14 cellular contexts compared by ENCODE assay signal in the genomic region with DNA sequence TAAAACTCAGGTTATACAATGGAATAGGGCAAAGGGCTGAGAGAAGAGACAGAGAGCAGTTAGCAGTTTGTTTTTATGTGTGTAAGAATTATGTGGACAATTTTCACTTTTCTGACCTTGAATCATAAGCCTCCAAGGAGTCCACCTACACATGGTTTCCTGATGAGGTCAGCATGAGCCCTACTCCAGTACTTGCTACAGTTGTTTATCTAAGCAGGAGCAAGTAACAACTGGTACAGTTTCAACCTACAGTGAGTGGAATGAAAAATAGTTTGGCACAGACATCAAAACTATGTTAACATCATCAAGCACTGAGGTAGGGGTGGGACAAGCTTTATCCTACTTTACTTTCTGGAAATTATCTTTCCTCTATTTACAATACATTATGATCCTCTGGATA.
DNase-seq lines count a peak whose midpoint lies in the region; ATAC-seq and TF ChIP-seq lines count a peak whose summit lies in the region.
"Had no signal": no experiment of that assay in that cellular context is flagged by ENCODE, and none has a peak within 500 bp of the region (broad histone marks: within the 10 kb centered on the region; RNA-seq: fewer than 3 reads in every experiment).

No MANE protein-coding gene starts in this region.

- H3K9me3 ChIP-seq in mammary epithelial cell (replicated peaks; ENCODE audit: insufficient read depth, low read length), result peaks cover 4% of the 10 kb centered on the region
- H3K9me3 ChIP-seq: prostate gland, vagina had no signal

- in situ Hi-C loops in mammary epithelial cell (cut with MboI; ENCODE audit: low sequenced_read_pairs in 2 of 2), result loop anchor here in 1 of 2 donors (10.0 kb wide), 1 partner anchor 124 kb away; no protein-coding TSS in a partner anchor

- no peaks in the 10 kb centered on the region; the same call in 1 of the 2 replicates for H3K27me3 Mint-ChIP-seq in HFFc6 (ENCODE audit: insufficient read depth)

- H3K36me3 ChIP-seq in mammary epithelial cell (ENCODE audit: insufficient read depth, low read length), result no peaks in the 10 kb centered on the region
- H3K36me3 ChIP-seq: prostate gland, vagina had no signal

- intact Hi-C loops in mammary epithelial cell (cut with micrococcal nuclease), result loop anchor here (5.0 to 10.0 kb wide), 2 partner anchors 442 to 804 kb away; a partner anchor contains a TSS

- H3K4me2 ChIP-seq in mammary epithelial cell (ENCODE audit: insufficient read depth, low read depth, low read length), result peak overlapping the region; percentile 44

- peak; percentile 65 for DNase-seq in A172 (ENCODE audit: low spot score)
- DNase-seq in HFFc6, result peak; percentile 31
- DNase-seq in mammary epithelial cell, result peak; percentile 95
- DNase-seq in kidney glomerular epithelial cell (lab: John Stamatoyannopoulos, UW), result peak; percentile 83
- no peak for DNase-seq in SW 1271 (lab: John Stamatoyannopoulos, UW)
- DNase-seq in cerebellar cortex (ENCODE audit: low spot score), result no peak
- DNase-seq: AML-193; aorta; NCI-H1092 treated with DMSO at 0.1 percent for 48 hours; stimulated activated CD4-positive, alpha-beta T cell treated with anti-CD3 and anti-CD28 coated beads, Interleukin-1b, Interleukin-23, amount 100 ng/mL, for 48 hours had no signal

- H3K27ac ChIP-seq in mammary epithelial cell (ENCODE audit: insufficient read depth, low read depth, low read length), result peak overlapping the region; percentile 67
- H3K27ac ChIP-seq: prostate gland, vagina had no signal

- no peaks in the 10 kb centered on the region for H3K79me2 ChIP-seq in mammary epithelial cell (ENCODE audit: insufficient read depth, low read length)

- H3K9ac ChIP-seq in mammary epithelial cell (ENCODE audit: insufficient read depth, low read length), result no peak overlapping the region

- ATAC-seq in SK-N-SH treated with all-trans-retinoic acid at 6 μM for 48 hours (no peak), HG02981 (IDR thresholded peaks at IDR 0.05; ENCODE audit: unreplicated experiment) (no peak)

- no TSS peak for BruUV-seq in mammary epithelial cell (replicated peaks; lab: Mats Ljungman, UMichigan)

- H3K4me3 ChIP-seq in mammary epithelial cell (replicated peaks in 1 of 3; ENCODE audit: insufficient read depth in 1 of 3, low read depth in 2 of 3, low read length in 3 of 3), result no peak overlapping the region
- H3K4me3 ChIP-seq: prostate gland, vagina had no signal

- peaks cover 44% of the 10 kb centered on the region for H3K4me1 ChIP-seq in mammary epithelial cell (ENCODE audit: insufficient read depth, low read length)
- H3K4me1 ChIP-seq: prostate gland had no signal

- H3K36me3 Mint-ChIP-seq in HFFc6 (ENCODE audit: low read depth), result peaks cover 1% of the 10 kb centered on the region

- H3K4me1 Mint-ChIP-seq in HFFc6 (ENCODE audit: low read depth), result peaks cover 58% of the 10 kb centered on the region

- TF ChIP-seq CTCF in HFFc6 (IDR thresholded peaks at IDR 0.05) (no peak), mammary epithelial cell (conservative IDR thresholded peaks at IDR 0.05 in 1 of 2, IDR thresholded peaks at IDR 0.05 in 1 of 2; ENCODE audit: extremely low read depth in 1 of 2, insufficient read depth in 1 of 2, low read depth in 1 of 2, low read length in 2 of 2) (no peak)

- no peak overlapping the region for H3K4me3 Mint-ChIP-seq in HFFc6

- no peak overlapping the region for H3K27ac Mint-ChIP-seq in HFFc6

- H2AFZ ChIP-seq in mammary epithelial cell (ENCODE audit: low read depth, low read length), result no peak overlapping the region

- H3K27me3 ChIP-seq in mammary epithelial cell (ENCODE audit: insufficient read depth, low read length), result no peaks in the 10 kb centered on the region
- H3K27me3 ChIP-seq: vagina had no signal

- H3K9me3 Mint-ChIP-seq in HFFc6, result peaks cover 6% of the 10 kb centered on the region

- no peaks in the 10 kb centered on the region for H4K20me1 ChIP-seq in mammary epithelial cell (ENCODE audit: insufficient read depth, low read length)

- dilution Hi-C loops in mammary epithelial cell (cut with HindIII; ENCODE audit: low sequenced_read_pairs), result no loop called here

- CTCF ChIA-PET in mammary epithelial cell (lab: Charles Lee; ENCODE audit: low non-redundant PET), result no interaction called here

TF ChIP-seq in SK-N-SH treated with all-trans-retinoic acid at 6 μM for 48 hours, 23 proteins besides CTCF, POLR2A, EP300 and RAD21:
- TF ChIP-seq TOX (CRISPR knock-in tag; IDR thresholded peaks at IDR 0.05; ENCODE audit: borderline replicate concordance), result no peak
- TF ChIP-seq TCF4 (CRISPR knock-in tag; IDR thresholded peaks at IDR 0.05; ENCODE audit: borderline replicate concordance), result no peak
- TF ChIP-seq, protein P1, sequence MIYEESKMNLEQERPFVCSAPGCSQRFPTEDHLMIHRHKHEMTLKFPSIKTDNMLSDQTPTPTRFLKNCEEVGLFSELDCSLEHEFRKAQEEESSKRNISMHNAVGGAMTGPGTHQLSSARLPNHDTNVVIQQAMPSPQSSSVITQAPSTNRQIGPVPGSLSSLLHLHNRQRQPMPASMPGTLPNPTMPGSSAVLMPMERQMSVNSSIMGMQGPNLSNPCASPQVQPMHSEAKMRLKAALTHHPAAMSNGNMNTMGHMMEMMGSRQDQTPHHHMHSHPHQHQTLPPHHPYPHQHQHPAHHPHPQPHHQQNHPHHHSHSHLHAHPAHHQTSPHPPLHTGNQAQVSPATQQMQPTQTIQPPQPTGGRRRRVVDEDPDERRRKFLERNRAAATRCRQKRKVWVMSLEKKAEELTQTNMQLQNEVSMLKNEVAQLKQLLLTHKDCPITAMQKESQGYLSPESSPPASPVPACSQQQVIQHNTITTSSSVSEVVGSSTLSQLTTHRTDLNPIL (CRISPR knock-in tag; IDR thresholded peaks at IDR 0.05; ENCODE audit: low read depth), result no peak
- TF ChIP-seq ISL1 (CRISPR knock-in tag; IDR thresholded peaks at IDR 0.05), result no peak
- no peak for TF ChIP-seq ZNF8 (CRISPR knock-in tag; IDR thresholded peaks at IDR 0.05)
- TF ChIP-seq BACH2 (CRISPR knock-in tag; IDR thresholded peaks at IDR 0.05; ENCODE audit: borderline replicate concordance), result no peak
- no peak for TF ChIP-seq OSR1 (CRISPR knock-in tag; IDR thresholded peaks at IDR 0.05)
- no peak for TF ChIP-seq ZC3H10 (CRISPR knock-in tag; IDR thresholded peaks at IDR 0.05)
- TF ChIP-seq, protein P2, sequence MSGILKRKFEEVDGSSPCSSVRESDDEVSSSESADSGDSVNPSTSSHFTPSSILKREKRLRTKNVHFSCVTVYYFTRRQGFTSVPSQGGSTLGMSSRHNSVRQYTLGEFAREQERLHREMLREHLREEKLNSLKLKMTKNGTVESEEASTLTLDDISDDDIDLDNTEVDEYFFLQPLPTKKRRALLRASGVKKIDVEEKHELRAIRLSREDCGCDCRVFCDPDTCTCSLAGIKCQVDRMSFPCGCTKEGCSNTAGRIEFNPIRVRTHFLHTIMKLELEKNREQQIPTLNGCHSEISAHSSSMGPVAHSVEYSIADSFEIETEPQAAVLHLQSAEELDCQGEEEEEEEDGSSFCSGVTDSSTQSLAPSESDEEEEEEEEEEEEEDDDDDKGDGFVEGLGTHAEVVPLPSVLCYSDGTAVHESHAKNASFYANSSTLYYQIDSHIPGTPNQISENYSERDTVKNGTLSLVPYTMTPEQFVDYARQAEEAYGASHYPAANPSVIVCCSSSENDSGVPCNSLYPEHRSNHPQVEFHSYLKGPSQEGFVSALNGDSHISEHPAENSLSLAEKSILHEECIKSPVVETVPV (CRISPR knock-in tag; IDR thresholded peaks at IDR 0.05), result no peak

Comparison
In these comparisons a context has a peak if more than half of its experiments do, and no peak if none do; other contexts are left out.
1. DNase-seq: peak in A172 (single experiment), HFFc6 (single experiment), mammary epithelial cell (single experiment) and kidney glomerular epithelial cell (single experiment); none in SW 1271 (0 of 2) and cerebellar cortex (single experiment).